31 cellular contexts compared by ENCODE assay signal in genomic region chr18:41933778-41934177, GRCh38.
"Had no signal": no experiment of that assay in that cellular context is flagged by ENCODE, and none has a peak within 500 bp of the region (broad histone marks: within the 10 kb centered on the region; RNA-seq: fewer than 3 reads in every experiment).

No MANE protein-coding gene starts in this region.

- H3K4me3 Mint-ChIP-seq: activated B cell treated with CpG ODN at 0.5 μM for 24 hours; activated CD4-positive, alpha-beta memory T cell treated with anti-CD3 and anti-CD28 coated beads for 36 hours; activated CD4-positive, alpha-beta T cell treated with anti-CD3 and anti-CD28 coated beads, Interleukin-2, amount 10 ng/mL, durations not matched to agents 7 days and 5 days; activated naive CD8-positive, alpha-beta T cell treated with anti-CD3 and anti-CD28 coated beads, Interleukin-2, amount 50 U/mL, for 24 hours; activated T-cell treated with anti-CD3 and anti-CD28 coated beads, Interleukin-2, amount 50 U/mL, for 4 hours; T-helper 17 cell had no signal

- H3K36me3 Mint-ChIP-seq: activated CD4-positive, alpha-beta memory T cell treated with anti-CD3 and anti-CD28 coated beads for 36 hours had no signal

- ATAC-seq: activated naive CD4-positive, alpha-beta T cell treated with anti-CD3 and anti-CD28 coated beads, Interleukin-2, amount 50 U/mL, for 72 hours; activated naive CD8-positive, alpha-beta T cell treated with anti-CD3 and anti-CD28 coated beads, Interleukin-2, amount 50 U/mL, for 24 hours; activated T-cell treated with anti-CD3 and anti-CD28 coated beads, Interleukin-2, amount 50 U/mL, for 4 hours; body of pancreas; Panc1; SK-N-SH treated with all-trans-retinoic acid at 6 μM for 48 hours; T-helper 17 cell had no signal

- DNase-seq: activated B cell treated with CpG ODN at 0.5 μM for 24 hours; activated CD4-positive, alpha-beta memory T cell treated with anti-CD3 and anti-CD28 coated beads for 36 hours; activated CD4-positive, alpha-beta T cell treated with anti-CD3 and anti-CD28 coated beads, Interleukin-2, amount 10 ng/mL, durations not matched to agents 7 days and 5 days; activated CD8-positive, alpha-beta memory T cell treated with anti-CD3 and anti-CD28 coated beads for 24 hours; activated effector memory CD4-positive, alpha-beta T cell treated with anti-CD3 and anti-CD28 coated beads, Interleukin-2, amount 50 U/mL, for 16 hours; activated naive CD4-positive, alpha-beta T cell treated with Interleukin-2 at 50 U/mL for 16 hours; activated naive CD8-positive, alpha-beta T cell treated with anti-CD3 and anti-CD28 coated beads, Interleukin-2, amount 50 U/mL, for 24 hours; activated T-cell treated with anti-CD3 and anti-CD28 coated beads, Interleukin-2, amount 50 U/mL, for 4 hours; amniotic stem cell; body of pancreas; central memory CD4-positive, alpha-beta T cell; MG63; MV-4-11; NCI-H1092 treated with DMSO at 0.1 percent for 48 hours; NCI-H1436; NCI-H1694 treated with DMSO at 0.1 percent for 48 hours; NCI-H2029 treated with DMSO at 0.1 percent for 48 hours; NCI-H510A treated with DMSO at 0.1 percent for 48 hours; NCI-H69; NK-92 treated with Interleukin-12 subunit alpha and Interleukin-12 subunit beta, amount 100 ng/mL, for 24 hours; OCI-M1; RPMI8226; SHP77; T-helper 17 cell; T-helper 9 cell had no signal

- FAIRE-seq: bronchial epithelial cell had no signal

- H3K27ac ChIP-seq: ascending aorta, body of pancreas, SJSA1 had no signal

- H3K4me1 ChIP-seq: ascending aorta, body of pancreas had no signal

- H3K9me3 ChIP-seq: ascending aorta, body of pancreas, MG63, SJSA1 had no signal

- H3K27me3 ChIP-seq: ascending aorta, body of pancreas, MG63, SJSA1 had no signal

- H3K27ac Mint-ChIP-seq: activated B cell treated with CpG ODN at 0.5 μM for 24 hours; activated CD4-positive, alpha-beta memory T cell treated with anti-CD3 and anti-CD28 coated beads for 36 hours; activated CD4-positive, alpha-beta T cell treated with anti-CD3 and anti-CD28 coated beads, Interleukin-2, amount 10 ng/mL, durations not matched to agents 7 days and 5 days; activated naive CD4-positive, alpha-beta T cell treated with anti-CD3 and anti-CD28 coated beads, Interleukin-2, amount 50 U/mL, for 72 hours; activated naive CD8-positive, alpha-beta T cell treated with anti-CD3 and anti-CD28 coated beads, Interleukin-2, amount 50 U/mL, for 24 hours; T-helper 17 cell had no signal

- H3K9me3 Mint-ChIP-seq: activated CD4-positive, alpha-beta T cell treated with anti-CD3 and anti-CD28 coated beads, Interleukin-2, amount 10 ng/mL, durations not matched to agents 7 days and 5 days; activated naive CD4-positive, alpha-beta T cell treated with anti-CD3 and anti-CD28 coated beads, Interleukin-2, amount 50 U/mL, for 72 hours; activated naive CD8-positive, alpha-beta T cell treated with anti-CD3 and anti-CD28 coated beads, Interleukin-2, amount 50 U/mL, for 24 hours had no signal

- H3K4me1 Mint-ChIP-seq: activated B cell treated with CpG ODN at 0.5 μM for 24 hours had no signal

- H3K36me3 ChIP-seq: ascending aorta, MG63, SJSA1 had no signal

- H3K4me3 ChIP-seq: ascending aorta, body of pancreas, MG63, SJSA1 had no signal
